1 cellular context compared by ENCODE assay signal in the genomic region with DNA sequence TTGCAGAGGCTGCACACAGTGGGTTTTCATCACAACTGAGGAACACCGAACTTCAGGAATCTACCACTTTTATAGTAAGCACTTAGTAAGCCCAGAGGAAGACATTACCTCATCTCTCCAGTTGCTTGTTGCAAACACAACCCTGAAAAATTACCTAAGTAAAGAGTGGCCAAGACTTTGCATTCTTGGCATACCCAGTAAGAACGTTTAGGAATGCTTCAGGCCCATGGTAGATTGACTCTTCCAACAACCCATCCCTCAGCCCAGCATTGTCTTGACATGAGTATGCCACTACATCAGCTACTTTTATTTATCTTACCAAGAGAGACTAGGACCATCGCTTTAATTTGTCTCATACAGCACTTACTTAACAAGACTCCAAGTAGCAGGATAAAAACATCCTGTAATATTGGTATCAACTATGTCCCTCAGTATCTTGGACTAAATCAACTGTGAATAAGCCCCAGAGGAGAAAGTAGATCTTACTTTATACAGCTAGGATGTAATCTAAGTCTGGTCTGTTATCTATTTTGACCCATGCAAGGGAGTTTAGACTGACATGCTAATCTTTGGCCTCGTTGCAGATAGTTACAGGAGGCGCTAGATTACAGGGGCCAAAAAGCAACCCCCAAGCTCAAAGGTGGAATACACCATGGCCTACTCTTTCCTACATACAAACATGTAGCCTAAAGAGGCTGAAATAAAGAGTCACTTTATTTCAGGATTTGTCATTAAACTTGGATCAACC.
TF ChIP-seq lines count a peak whose summit lies in the region.

No MANE protein-coding gene starts in this region.

TF ChIP-seq in GM23338, 12 proteins besides CTCF, POLR2A, EP300 and RAD21 (continued from another document):
- TF ChIP-seq, protein P1, sequence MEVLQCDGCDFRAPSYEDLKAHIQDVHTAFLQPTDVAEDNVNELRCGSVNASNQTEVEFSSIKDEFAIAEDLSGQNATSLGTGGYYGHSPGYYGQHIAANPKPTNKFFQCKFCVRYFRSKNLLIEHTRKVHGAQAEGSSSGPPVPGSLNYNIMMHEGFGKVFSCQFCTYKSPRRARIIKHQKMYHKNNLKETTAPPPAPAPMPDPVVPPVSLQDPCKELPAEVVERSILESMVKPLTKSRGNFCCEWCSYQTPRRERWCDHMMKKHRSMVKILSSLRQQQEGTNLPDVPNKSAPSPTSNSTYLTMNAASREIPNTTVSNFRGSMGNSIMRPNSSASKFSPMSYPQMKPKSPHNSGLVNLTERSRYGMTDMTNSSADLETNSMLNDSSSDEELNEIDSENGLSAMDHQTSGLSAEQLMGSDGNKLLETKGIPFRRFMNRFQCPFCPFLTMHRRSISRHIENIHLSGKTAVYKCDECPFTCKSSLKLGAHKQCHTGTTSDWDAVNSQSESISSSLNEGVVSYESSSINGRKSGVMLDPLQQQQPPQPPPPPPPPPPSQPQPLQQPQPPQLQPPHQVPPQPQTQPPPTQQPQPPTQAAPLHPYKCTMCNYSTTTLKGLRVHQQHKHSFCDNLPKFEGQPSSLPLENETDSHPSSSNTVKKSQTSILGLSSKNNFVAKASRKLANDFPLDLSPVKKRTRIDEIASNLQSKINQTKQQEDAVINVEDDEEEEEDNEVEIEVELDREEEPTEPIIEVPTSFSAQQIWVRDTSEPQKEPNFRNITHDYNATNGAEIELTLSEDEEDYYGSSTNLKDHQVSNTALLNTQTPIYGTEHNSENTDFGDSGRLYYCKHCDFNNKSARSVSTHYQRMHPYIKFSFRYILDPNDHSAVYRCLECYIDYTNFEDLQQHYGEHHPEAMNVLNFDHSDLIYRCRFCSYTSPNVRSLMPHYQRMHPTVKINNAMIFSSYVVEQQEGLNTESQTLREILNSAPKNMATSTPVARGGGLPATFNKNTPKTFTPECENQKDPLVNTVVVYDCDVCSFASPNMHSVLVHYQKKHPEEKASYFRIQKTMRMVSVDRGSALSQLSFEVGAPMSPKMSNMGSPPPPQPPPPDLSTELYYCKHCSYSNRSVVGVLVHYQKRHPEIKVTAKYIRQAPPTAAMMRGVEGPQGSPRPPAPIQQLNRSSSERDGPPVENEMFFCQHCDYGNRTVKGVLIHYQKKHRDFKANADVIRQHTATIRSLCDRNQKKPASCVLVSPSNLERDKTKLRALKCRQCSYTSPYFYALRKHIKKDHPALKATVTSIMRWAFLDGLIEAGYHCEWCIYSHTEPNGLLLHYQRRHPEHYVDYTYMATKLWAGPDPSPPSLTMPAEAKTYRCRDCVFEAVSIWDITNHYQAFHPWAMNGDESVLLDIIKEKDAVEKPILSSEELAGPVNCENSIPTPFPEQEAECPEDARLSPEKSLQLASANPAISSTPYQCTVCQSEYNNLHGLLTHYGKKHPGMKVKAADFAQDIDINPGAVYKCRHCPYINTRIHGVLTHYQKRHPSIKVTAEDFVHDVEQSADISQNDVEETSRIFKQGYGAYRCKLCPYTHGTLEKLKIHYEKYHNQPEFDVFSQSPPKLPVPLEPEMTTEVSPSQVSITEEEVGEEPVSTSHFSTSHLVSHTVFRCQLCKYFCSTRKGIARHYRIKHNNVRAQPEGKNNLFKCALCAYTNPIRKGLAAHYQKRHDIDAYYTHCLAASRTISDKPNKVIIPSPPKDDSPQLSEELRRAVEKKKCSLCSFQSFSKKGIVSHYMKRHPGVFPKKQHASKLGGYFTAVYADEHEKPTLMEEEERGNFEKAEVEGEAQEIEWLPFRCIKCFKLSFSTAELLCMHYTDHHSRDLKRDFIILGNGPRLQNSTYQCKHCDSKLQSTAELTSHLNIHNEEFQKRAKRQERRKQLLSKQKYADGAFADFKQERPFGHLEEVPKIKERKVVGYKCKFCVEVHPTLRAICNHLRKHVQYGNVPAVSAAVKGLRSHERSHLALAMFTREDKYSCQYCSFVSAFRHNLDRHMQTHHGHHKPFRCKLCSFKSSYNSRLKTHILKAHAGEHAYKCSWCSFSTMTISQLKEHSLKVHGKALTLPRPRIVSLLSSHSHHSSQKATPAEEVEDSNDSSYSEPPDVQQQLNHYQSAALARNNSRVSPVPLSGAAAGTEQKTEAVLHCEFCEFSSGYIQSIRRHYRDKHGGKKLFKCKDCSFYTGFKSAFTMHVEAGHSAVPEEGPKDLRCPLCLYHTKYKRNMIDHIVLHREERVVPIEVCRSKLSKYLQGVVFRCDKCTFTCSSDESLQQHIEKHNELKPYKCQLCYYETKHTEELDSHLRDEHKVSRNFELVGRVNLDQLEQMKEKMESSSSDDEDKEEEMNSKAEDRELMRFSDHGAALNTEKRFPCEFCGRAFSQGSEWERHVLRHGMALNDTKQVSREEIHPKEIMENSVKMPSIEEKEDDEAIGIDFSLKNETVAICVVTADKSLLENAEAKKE (CRISPR knock-in tag; IDR thresholded peaks at IDR 0.05) = no peak
- TF ChIP-seq STAT1 (IDR thresholded peaks at IDR 0.05; ENCODE audit: unreplicated experiment) (no peak), NANOG (IDR thresholded peaks at IDR 0.05; ENCODE audit: borderline replicate concordance) (no peak), ZNF114 (CRISPR knock-in tag; IDR thresholded peaks at IDR 0.05) (no peak), EZH2 (IDR thresholded peaks at IDR 0.05; ENCODE audit: low read depth, unreplicated experiment) (no peak), ZNF331 (CRISPR knock-in tag; IDR thresholded peaks at IDR 0.05; ENCODE audit: low read depth) (no peak), CREB1 (CRISPR knock-in tag; IDR thresholded peaks at IDR 0.05; ENCODE audit: low read depth) (no peak)
- TF ChIP-seq, protein P2, sequence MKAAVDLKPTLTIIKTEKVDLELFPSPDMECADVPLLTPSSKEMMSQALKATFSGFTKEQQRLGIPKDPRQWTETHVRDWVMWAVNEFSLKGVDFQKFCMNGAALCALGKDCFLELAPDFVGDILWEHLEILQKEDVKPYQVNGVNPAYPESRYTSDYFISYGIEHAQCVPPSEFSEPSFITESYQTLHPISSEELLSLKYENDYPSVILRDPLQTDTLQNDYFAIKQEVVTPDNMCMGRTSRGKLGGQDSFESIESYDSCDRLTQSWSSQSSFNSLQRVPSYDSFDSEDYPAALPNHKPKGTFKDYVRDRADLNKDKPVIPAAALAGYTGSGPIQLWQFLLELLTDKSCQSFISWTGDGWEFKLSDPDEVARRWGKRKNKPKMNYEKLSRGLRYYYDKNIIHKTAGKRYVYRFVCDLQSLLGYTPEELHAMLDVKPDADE (IDR thresholded peaks at IDR 0.05) = no peak
- TF ChIP-seq, protein P3, sequence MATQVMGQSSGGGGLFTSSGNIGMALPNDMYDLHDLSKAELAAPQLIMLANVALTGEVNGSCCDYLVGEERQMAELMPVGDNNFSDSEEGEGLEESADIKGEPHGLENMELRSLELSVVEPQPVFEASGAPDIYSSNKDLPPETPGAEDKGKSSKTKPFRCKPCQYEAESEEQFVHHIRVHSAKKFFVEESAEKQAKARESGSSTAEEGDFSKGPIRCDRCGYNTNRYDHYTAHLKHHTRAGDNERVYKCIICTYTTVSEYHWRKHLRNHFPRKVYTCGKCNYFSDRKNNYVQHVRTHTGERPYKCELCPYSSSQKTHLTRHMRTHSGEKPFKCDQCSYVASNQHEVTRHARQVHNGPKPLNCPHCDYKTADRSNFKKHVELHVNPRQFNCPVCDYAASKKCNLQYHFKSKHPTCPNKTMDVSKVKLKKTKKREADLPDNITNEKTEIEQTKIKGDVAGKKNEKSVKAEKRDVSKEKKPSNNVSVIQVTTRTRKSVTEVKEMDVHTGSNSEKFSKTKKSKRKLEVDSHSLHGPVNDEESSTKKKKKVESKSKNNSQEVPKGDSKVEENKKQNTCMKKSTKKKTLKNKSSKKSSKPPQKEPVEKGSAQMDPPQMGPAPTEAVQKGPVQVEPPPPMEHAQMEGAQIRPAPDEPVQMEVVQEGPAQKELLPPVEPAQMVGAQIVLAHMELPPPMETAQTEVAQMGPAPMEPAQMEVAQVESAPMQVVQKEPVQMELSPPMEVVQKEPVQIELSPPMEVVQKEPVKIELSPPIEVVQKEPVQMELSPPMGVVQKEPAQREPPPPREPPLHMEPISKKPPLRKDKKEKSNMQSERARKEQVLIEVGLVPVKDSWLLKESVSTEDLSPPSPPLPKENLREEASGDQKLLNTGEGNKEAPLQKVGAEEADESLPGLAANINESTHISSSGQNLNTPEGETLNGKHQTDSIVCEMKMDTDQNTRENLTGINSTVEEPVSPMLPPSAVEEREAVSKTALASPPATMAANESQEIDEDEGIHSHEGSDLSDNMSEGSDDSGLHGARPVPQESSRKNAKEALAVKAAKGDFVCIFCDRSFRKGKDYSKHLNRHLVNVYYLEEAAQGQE (IDR thresholded peaks at IDR 0.05; ENCODE audit: unreplicated experiment) = no peak
